In the genomic region with DNA sequence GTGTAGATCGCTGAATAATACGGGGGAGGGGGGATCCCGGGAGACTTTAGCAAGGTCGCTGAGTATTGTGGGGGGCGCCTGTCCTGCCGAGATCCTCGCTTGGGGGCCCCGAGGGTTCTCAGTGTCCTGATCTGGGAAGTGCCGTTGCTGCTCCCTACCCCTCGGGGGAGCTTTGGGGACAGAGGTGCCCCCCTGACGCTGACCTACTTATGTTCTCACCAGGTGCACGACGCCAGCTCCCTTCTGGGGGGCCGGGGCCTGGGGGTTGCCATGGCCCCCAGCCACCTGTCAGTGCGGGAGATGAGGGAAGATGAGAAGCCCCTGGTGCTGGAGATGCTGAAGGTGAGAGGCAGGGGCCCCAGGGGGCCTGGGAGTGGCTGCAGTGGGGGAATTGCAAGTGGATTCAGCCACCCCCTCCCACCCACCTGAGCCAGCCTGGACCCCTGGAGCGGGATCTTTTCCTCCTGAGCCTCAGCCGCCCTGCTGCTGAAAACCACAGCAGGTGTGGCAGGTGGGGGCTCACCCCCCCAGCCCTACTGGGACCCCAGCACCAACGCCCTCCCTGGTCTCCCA, we compare ENCODE assay signal across 6 cellular contexts. TPM values are rescaled to one million over a fixed set of nuclear protein-coding genes. Genes with fewer than 3 reads are reported as not detected.
DNase-seq lines count a peak whose midpoint lies in the region; ATAC-seq and TF ChIP-seq lines count a peak whose summit lies in the region.

No MANE protein-coding gene starts in this region.

- POLR2A ChIA-PET in activated CD8-positive, alpha-beta T cell treated with anti-CD3 and anti-CD28 coated beads for 36 hours (lab: Charles Lee), result interaction anchor here (0.6 to 3.5 kb wide), 11 partner anchors 9 to 288 kb away, joined by 3 to 22 read pairs (median 4); partner anchors contain the start of genes UBE2S, ZNF579 and ZNF628

- WGBS in mesodermal cell (ENCODE audit: insufficient coverage in 2 of 2), 2 experiments, result 16 to 19% methylated on average over 10 to 15 of the region's 18 CpGs

- CTCF ChIA-PET in activated CD8-positive, alpha-beta T cell treated with anti-CD3 and anti-CD28 coated beads for 36 hours (lab: Charles Lee), result interaction anchor here (0.9 to 5.6 kb wide), 4 partner anchors 9 to 121 kb away, joined by 3 to 31 read pairs (median 6); partner anchors contain the start of gene ZNF628

- H3K36me3 ChIP-seq in GM06990 (ENCODE audit: control insufficient read depth, insufficient read depth, low read length), result peaks cover 2% of the 10 kb centered on the region
- H3K36me3 ChIP-seq in mesodermal cell (ENCODE audit: control insufficient read depth, insufficient read depth, low read length), result peaks cover 16% of the 10 kb centered on the region

- H3K27ac ChIP-seq in mesodermal cell (ENCODE audit: low read depth, low read length, severe bottlenecking), result peak overlapping the region; percentile 78

- no peak for TF ChIP-seq CTCF in GM06990 (IDR thresholded peaks at IDR 0.05; ENCODE audit: insufficient read depth, low read length, poor library complexity, severe bottlenecking)
- no peak for TF ChIP-seq CTCF in activated CD8-positive, alpha-beta T cell treated with anti-CD3 and anti-CD28 coated beads for 36 hours (IDR thresholded peaks at IDR 0.05)

- no peaks in the 10 kb centered on the region for H3K9me3 Mint-ChIP-seq in activated CD8-positive, alpha-beta T cell treated with anti-CD3 and anti-CD28 coated beads for 36 hours

- peak; percentile 32 for ATAC-seq in activated CD8-positive, alpha-beta T cell treated with anti-CD3 and anti-CD28 coated beads for 36 hours
- ATAC-seq in HG02571 (IDR thresholded peaks at IDR 0.05; ENCODE audit: unreplicated experiment), result no peak

- DNase-seq in GM06990 (ENCODE audit: extremely low read depth, insufficient read length) (no peak), hippocampal formation (lab: John Stamatoyannopoulos, UW) (no peak), occipital lobe (lab: John Stamatoyannopoulos, UW) (no peak)
- DNase-seq in activated CD8-positive, alpha-beta T cell treated with anti-CD3 and anti-CD28 coated beads for 36 hours, result peak; percentile 46

- H3K9me3 ChIP-seq in mesodermal cell (ENCODE audit: control insufficient read depth, low read length), result no peaks in the 10 kb centered on the region

- peaks cover 19% of the 10 kb centered on the region for H3K4me1 Mint-ChIP-seq in activated CD8-positive, alpha-beta T cell treated with anti-CD3 and anti-CD28 coated beads for 36 hours (ENCODE audit: low read depth)

- H3K27me3 ChIP-seq in GM06990 (replicated peaks; ENCODE audit: control insufficient read depth, insufficient read depth, low read length), result no peaks in the 10 kb centered on the region

- no peaks in the 10 kb centered on the region for H3K27me3 Mint-ChIP-seq in activated CD8-positive, alpha-beta T cell treated with anti-CD3 and anti-CD28 coated beads for 36 hours

- peak overlapping the region; percentile 84 for H3K27ac Mint-ChIP-seq in activated CD8-positive, alpha-beta T cell treated with anti-CD3 and anti-CD28 coated beads for 36 hours

- H3K4me3 ChIP-seq in GM06990 (replicated peaks; ENCODE audit: low read depth, low read length) (peak overlapping the region; percentile 79), mesodermal cell (ENCODE audit: extremely low read depth, insufficient read depth, low read length, poor library complexity, severe bottlenecking) (peak overlapping the region; percentile 79)

- intact Hi-C loops in activated CD8-positive, alpha-beta T cell treated with anti-CD3 and anti-CD28 coated beads for 36 hours (cut with micrococcal nuclease), result no loop called here

- H3K36me3 Mint-ChIP-seq in activated CD8-positive, alpha-beta T cell treated with anti-CD3 and anti-CD28 coated beads for 36 hours (ENCODE audit: low read depth), result no peaks in the 10 kb centered on the region

- H3K4me1 ChIP-seq in mesodermal cell (ENCODE audit: control insufficient read depth, insufficient read depth, low read length, poor library complexity, severe bottlenecking), result peaks cover 46% of the 10 kb centered on the region

- peak overlapping the region; percentile 82 for H3K4me3 Mint-ChIP-seq in activated CD8-positive, alpha-beta T cell treated with anti-CD3 and anti-CD28 coated beads for 36 hours

RNA-seq across cellular contexts. Expression of gene NAT14, which starts 0.5 kb away (rescaled TPM):
- 10 to 100 TPM; 18.9 to 19.9 TPM for total RNA-seq in activated CD8-positive, alpha-beta T cell treated with anti-CD3 and anti-CD28 coated beads for 36 hours
- polyA plus RNA-seq in mesodermal cell (2013, experiment 1 of 2), result 52.4 TPM
- 50.0 TPM for polyA plus RNA-seq in mesodermal cell (2013, experiment 2 of 2)
- total RNA-seq in occipital lobe, result 15.0 TPM

RNA-seq across cellular contexts. Expression of gene SSC5D, which starts 2.7 kb away (rescaled TPM):
- total RNA-seq in activated CD8-positive, alpha-beta T cell treated with anti-CD3 and anti-CD28 coated beads for 36 hours, result under 1 TPM; 0.67 to 0.70 TPM
- polyA plus RNA-seq in mesodermal cell (2013, experiment 1 of 2), result 7.9 TPM
- polyA plus RNA-seq in mesodermal cell (2013, experiment 2 of 2), result 7.5 TPM
- 0.31 TPM for total RNA-seq in occipital lobe

RNA-seq across cellular contexts. Expression of gene ZNF628, which starts 9.1 kb away (rescaled TPM):
- total RNA-seq in activated CD8-positive, alpha-beta T cell treated with anti-CD3 and anti-CD28 coated beads for 36 hours, result 1 to 10 TPM; 8.4 to 8.6 TPM
- 7.1 TPM for polyA plus RNA-seq in mesodermal cell (2013, experiment 1 of 2)
- polyA plus RNA-seq in mesodermal cell (2013, experiment 2 of 2), result 7.0 TPM
- total RNA-seq in occipital lobe, result 0.78 TPM

RNA-seq across cellular contexts. Expression of gene C19orf85, which starts 21.0 kb away (rescaled TPM):
- total RNA-seq in activated CD8-positive, alpha-beta T cell treated with anti-CD3 and anti-CD28 coated beads for 36 hours, result not detected
- polyA plus RNA-seq in mesodermal cell (2013, experiment 1 of 2), result not detected
- polyA plus RNA-seq in mesodermal cell (2013, experiment 2 of 2), result not detected
- not detected for total RNA-seq in occipital lobe

RNA-seq across cellular contexts. Expression of gene ISOC2, which starts 24.1 kb away (rescaled TPM):
- 10 to 100 TPM; 29.0 to 29.3 TPM for total RNA-seq in activated CD8-positive, alpha-beta T cell treated with anti-CD3 and anti-CD28 coated beads for 36 hours
- polyA plus RNA-seq in mesodermal cell (2013, experiment 1 of 2), result 39.8 TPM
- 34.2 TPM for polyA plus RNA-seq in mesodermal cell (2013, experiment 2 of 2)
- total RNA-seq in occipital lobe, result 13.7 TPM
